In genomic region chr2:135050132-135050531, GRCh38 we compare ENCODE assay signal across 26 cellular contexts. TPM values are rescaled to one million over a fixed set of nuclear protein-coding genes. Genes with fewer than 3 reads are reported as not detected.
DNase-seq lines count a peak whose midpoint lies in the region; ATAC-seq, FAIRE-seq and TF ChIP-seq lines count a peak whose summit lies in the region.
"Had no signal": no experiment of that assay in that cellular context is flagged by ENCODE, and none has a peak within 500 bp of the region (broad histone marks: within the 10 kb centered on the region; RNA-seq: fewer than 3 reads in every experiment).

No MANE protein-coding gene starts in this region.

- H3K4me3 ChIP-seq in heart right ventricle (no peak overlapping the region), right atrium auricular region (no peak overlapping the region), kidney (ENCODE audit: low read length in 2 of 2) (no peak overlapping the region)
- H3K4me3 ChIP-seq: GM12878, lung, suprapubic skin had no signal

- no peak overlapping the region for H3K9ac ChIP-seq in kidney (ENCODE audit: low read length in 2 of 2)

- no peak for FAIRE-seq in kidney (lab: Jason Lieb, UNC)
- FAIRE-seq: GM12878, islet of Langerhans, RCC 7860 had no signal

- H3K27me3 ChIP-seq in heart right ventricle (no peaks in the 10 kb centered on the region), right atrium auricular region (no peaks in the 10 kb centered on the region)
- H3K27me3 ChIP-seq: suprapubic skin had no signal

- H3K27ac ChIP-seq in heart right ventricle (peak overlapping the region in 5 of 10 donors; percentile 3 to 49 (median 18)), right atrium auricular region (peak overlapping the region; percentile 24 to 64), kidney (ENCODE audit: low read depth in 2 of 2, low read length in 2 of 2) (no peak overlapping the region)
- H3K27ac ChIP-seq: suprapubic skin had no signal

- H3K9me3 ChIP-seq in heart right ventricle (no peaks in the 10 kb centered on the region), right atrium auricular region (no peaks in the 10 kb centered on the region), kidney (ENCODE audit: control insufficient read depth in 1 of 2, low read length in 2 of 2) (no peaks in the 10 kb centered on the region)
- H3K9me3 ChIP-seq: suprapubic skin had no signal

- peak; percentile 38 for ATAC-seq in Right ventricle myocardium superior (ENCODE audit: poor library complexity)
- ATAC-seq in heart right ventricle, result no peak
- ATAC-seq: GM12878 had no signal

- DNase-seq in Right ventricle myocardium superior (no peak), heart right ventricle (no peak), SK-N-DZ (ENCODE audit: low spot score) (peak; percentile 12), right atrium auricular region (ENCODE audit: low spot score) (no peak), NCI-H748 (lab: John Stamatoyannopoulos, UW; ENCODE audit: unreplicated experiment) (no peak), kidney (no peak), RKO (ENCODE audit: low spot score) (no peak)
- DNase-seq: activated CD4-positive, CD25-positive, alpha-beta regulatory T cell treated with anti-CD3 and anti-CD28 coated beads, Interleukin-2, amount 50 U/mL, for 72 hours; activated effector memory CD4-positive, alpha-beta T cell treated with anti-CD3 and anti-CD28 coated beads, Interleukin-2, amount 50 U/mL, for 16 hours; DMS153; H9; KG1; MV-4-11; NCI-H1694; NK-92 treated with Interleukin-12 subunit alpha and Interleukin-12 subunit beta, amount 100 ng/mL, for 24 hours; stimulated activated CD8-positive, alpha-beta memory T cell treated with anti-CD3 and anti-CD28 coated beads, Interleukin-4, amount 100 ng/mL, for 48 hours; T1000 had no signal

- TF ChIP-seq CTCF in heart right ventricle (IDR thresholded peaks at IDR 0.05), result no peak
- TF ChIP-seq CTCF in right atrium auricular region (IDR thresholded peaks at IDR 0.05), result no peak
- TF ChIP-seq CTCF in kidney (IDR thresholded peaks at IDR 0.05; ENCODE audit: borderline replicate concordance, extremely low read depth, insufficient read depth), result no peak

- H3K36me3 ChIP-seq in heart right ventricle (no peaks in the 10 kb centered on the region), right atrium auricular region (no peaks in the 10 kb centered on the region), kidney (ENCODE audit: control insufficient read depth in 1 of 2, insufficient read depth in 2 of 2, low read length in 2 of 2) (no peaks in the 10 kb centered on the region)
- H3K36me3 ChIP-seq: suprapubic skin had no signal

- WGBS in heart right ventricle, 2 donors, result 52 to 57% methylated on average over 3 of the region's 3 CpGs

- intact Hi-C loops in Right ventricle myocardium superior (cut with DNase I), result no loop called here
- intact Hi-C loops in heart right ventricle (cut with DNase I), result loop anchor here in 1 of 10 donors (10.0 kb wide), 1 partner anchor 65 kb away; no protein-coding TSS in a partner anchor
- intact Hi-C loops in kidney (cut with DNase I), result no loop called here

- H3K4me1 ChIP-seq in heart right ventricle (peaks cover 3 to 33% (median 28%) of the 10 kb centered on the region in 9 donors), right atrium auricular region (peaks cover 0 to 34% of the 10 kb centered on the region in 2 donors), kidney (ENCODE audit: control insufficient read depth in 1 of 2, insufficient read depth in 1 of 2, low read depth in 1 of 2, low read length in 2 of 2) (peaks cover 11 to 13% of the 10 kb centered on the region in 2 donors)

RNA-seq across cellular contexts. Expression of gene RAB3GAP1, which starts 2.0 kb away (rescaled TPM):
- total RNA-seq in Right ventricle myocardium superior, result 47.4 TPM
- total RNA-seq in heart right ventricle, result 10 to 100 TPM; 40.7 to 64.2 (median 53.8) TPM
- polyA plus RNA-seq in heart right ventricle, result 10 to 100 TPM; 17.5 to 27.2 TPM
- 22.7 and 29.2 TPM in 2 replicates for polyA plus RNA-seq in SK-N-DZ (2014; cell fraction: cytosol; rRNA removed)
- 12.3 and 13.2 TPM in 2 replicates for polyA plus RNA-seq in SK-N-DZ (2014; cell fraction: nucleus; rRNA removed)
- total RNA-seq in right atrium auricular region, result 10 to 100 TPM; 33.0 to 36.2 TPM
- total RNA-seq in kidney, result 41.4 TPM
- 16.6 TPM for polyA plus RNA-seq in kidney (ENCODE audit: insufficient read depth, low read depth, low replicate concordance)

RNA-seq across cellular contexts. Expression of gene MAP3K19, which starts 2.9 kb away (rescaled TPM):
- total RNA-seq in Right ventricle myocardium superior (not detected), heart right ventricle (not detected), right atrium auricular region (not detected), kidney (not detected)
- polyA plus RNA-seq in heart right ventricle (not detected), kidney (ENCODE audit: insufficient read depth, low read depth, low replicate concordance) (not detected)
- polyA plus RNA-seq in SK-N-DZ (2014; cell fraction: cytosol; rRNA removed), result not detected in 2 replicates
- polyA plus RNA-seq in SK-N-DZ (2014; cell fraction: nucleus; rRNA removed), result not detected in 2 replicates
- total RNA-seq: GM12878, H9, osteoblast, right cardiac atrium, suprapubic skin had no signal
- polyA plus RNA-seq: AG04450, CD14-positive monocyte, right cardiac atrium had no signal

Comparison
In these comparisons a context has a peak if more than half of its experiments do, and no peak if none do; other contexts are left out.
1. H3K27ac ChIP-seq: peak in right atrium auricular region (2 of 2); none in kidney (0 of 2).